ENCODE assay signal across 18 cellular contexts in genomic region chr13:35293579-35293978, GRCh38.
DNase-seq lines count a peak whose midpoint lies in the region; ATAC-seq and TF ChIP-seq lines count a peak whose summit lies in the region.
"Had no signal": no experiment of that assay in that cellular context is flagged by ENCODE, and none has a peak within 500 bp of the region (broad histone marks: within the 10 kb centered on the region; RNA-seq: fewer than 3 reads in every experiment).

No MANE protein-coding gene starts in this region.

- H2AFZ ChIP-seq in smooth muscle cell (ENCODE audit: low read depth): no peak overlapping the region
- H2AFZ ChIP-seq: GM23338 had no signal

- CTCF ChIA-PET in AG04449 (lab: Yijun Ruan, JAX): interaction anchor here (0.7 kb wide), 1 partner anchor 10 kb away, joined by 3 read pairs; no protein-coding TSS in a partner anchor

- peak overlapping the region; percentile 4 for H3K9ac ChIP-seq in SK-N-MC (ENCODE audit: insufficient read length)
- H3K9ac ChIP-seq in adipocyte (ENCODE audit: low read length): no peak overlapping the region
- no peak overlapping the region for H3K9ac ChIP-seq in smooth muscle cell (ENCODE audit: low read depth)
- H3K9ac ChIP-seq: BLaER1 treated with 17β-estradiol and CSF1 and Interleukin-3, amounts not matched to agents 10 nM and 100 nM had no signal

- H3K4me1 ChIP-seq in adipocyte (ENCODE audit: control insufficient read depth, insufficient read depth, low read length): no peaks in the 10 kb centered on the region
- peaks cover 3% of the 10 kb centered on the region for H3K4me1 ChIP-seq in smooth muscle cell (ENCODE audit: low read depth)
- H3K4me1 ChIP-seq: BE2C, HAP-1 had no signal

- DNase-seq in AG04449 (ENCODE audit: low read depth, low spot score): peak; percentile 14
- no peak for DNase-seq in SK-N-MC (ENCODE audit: low read depth, low spot score)
- DNase-seq in adipocyte (ENCODE audit: low read depth): peak; percentile 48
- DNase-seq in smooth muscle cell (lab: John Stamatoyannopoulos, UW; ENCODE audit: unreplicated experiment): no peak
- no peak for DNase-seq in stimulated activated naive CD4-positive, alpha-beta T cell treated with Interleukin-2 at 50 U/mL for 16 hours (lab: John Stamatoyannopoulos, UW)
- no peak for DNase-seq in H7
- DNase-seq: AML-193; BE2C; CD4-positive, alpha-beta T cell; CD8-positive, alpha-beta memory T cell; DMS 273 treated with DMSO at 0.1 percent for 48 hours; DMS79; GF-D8 had no signal

- no peaks in the 10 kb centered on the region for H3F3A ChIP-seq in smooth muscle cell (ENCODE audit: low read depth)

- no peak overlapping the region for H3K4me3 ChIP-seq in AG04449 (ENCODE audit: low read depth, low read length)
- H3K4me3 ChIP-seq in SK-N-MC: peak overlapping the region; percentile 7; the same call in 1 of the 2 replicates
- H3K4me3 ChIP-seq in adipocyte (ENCODE audit: low read length): no peak overlapping the region
- no peak overlapping the region for H3K4me3 ChIP-seq in smooth muscle cell
- H3K4me3 ChIP-seq in H7 (ENCODE audit: insufficient read depth, low read depth, low read length): no peak overlapping the region
- H3K4me3 ChIP-seq: BLaER1 treated with 17β-estradiol and CSF1 and Interleukin-3, amounts not matched to agents 10 nM and 100 nM; GM23338; HAP-1 had no signal

- peak overlapping the region; percentile 21 for H3K4me2 ChIP-seq in smooth muscle cell
- H3K4me2 ChIP-seq: BLaER1 treated with 17β-estradiol and CSF1 and Interleukin-3, amounts not matched to agents 10 nM and 100 nM; GM23338 had no signal

- H3K9me3 ChIP-seq in SK-N-MC (ENCODE audit: low read depth, low read length) (no peaks in the 10 kb centered on the region), adipocyte (ENCODE audit: control insufficient read depth, low read length) (no peaks in the 10 kb centered on the region), smooth muscle cell (replicated peaks; ENCODE audit: low read depth) (no peaks in the 10 kb centered on the region)
- H3K9me3 ChIP-seq: BE2C; BLaER1 treated with 17β-estradiol and CSF1 and Interleukin-3, amounts not matched to agents 10 nM and 100 nM; HAP-1 had no signal

- H3K27me3 ChIP-seq in adipocyte (replicated peaks; ENCODE audit: control insufficient read depth, insufficient read depth, low read length): no peaks in the 10 kb centered on the region
- no peaks in the 10 kb centered on the region for H3K27me3 ChIP-seq in smooth muscle cell (ENCODE audit: low read depth)
- no peaks in the 10 kb centered on the region for H3K27me3 ChIP-seq in H7 (ENCODE audit: control insufficient read depth, insufficient read depth, low read length)
- H3K27me3 ChIP-seq: BE2C; BLaER1 treated with 17β-estradiol and CSF1 and Interleukin-3, amounts not matched to agents 10 nM and 100 nM had no signal

- POLR2A ChIA-PET in AG04449 (lab: Yijun Ruan, JAX): no interaction called here

- TF ChIP-seq CTCF in AG04449 (IDR thresholded peaks at IDR 0.05; ENCODE audit: insufficient read depth, low read length, missing control alignments) (no peak), smooth muscle cell (IDR thresholded peaks at IDR 0.05; ENCODE audit: borderline replicate concordance, insufficient read depth, poor library complexity, severe bottlenecking) (no peak)

- no peaks in the 10 kb centered on the region for H3K79me2 ChIP-seq in smooth muscle cell (ENCODE audit: low read depth)

- no peaks in the 10 kb centered on the region for H3K36me3 ChIP-seq in SK-N-MC (ENCODE audit: insufficient read depth, low read length)
- H3K36me3 ChIP-seq in adipocyte (ENCODE audit: control insufficient read depth, insufficient read depth, low read length, severe bottlenecking): no peaks in the 10 kb centered on the region
- H3K36me3 ChIP-seq in smooth muscle cell (ENCODE audit: low read depth): no peaks in the 10 kb centered on the region
- H3K36me3 ChIP-seq in H7 (replicated peaks; ENCODE audit: control insufficient read depth, insufficient read depth, low read length): no peaks in the 10 kb centered on the region
- H3K36me3 ChIP-seq: BE2C; BLaER1 treated with 17β-estradiol and CSF1 and Interleukin-3, amounts not matched to agents 10 nM and 100 nM; HAP-1 had no signal

- no peak for ATAC-seq in HG03521 (IDR thresholded peaks at IDR 0.05; ENCODE audit: unreplicated experiment)
- ATAC-seq: GM23338 had no signal

- H4K20me1 ChIP-seq in smooth muscle cell (ENCODE audit: low read depth): no peaks in the 10 kb centered on the region
- H4K20me1 ChIP-seq: BLaER1 treated with 17β-estradiol and CSF1 and Interleukin-3, amounts not matched to agents 10 nM and 100 nM had no signal

- H3K27ac ChIP-seq in SK-N-MC: peak overlapping the region; percentile 79
- peak overlapping the region; percentile 37 for H3K27ac ChIP-seq in smooth muscle cell (ENCODE audit: low read depth)
- H3K27ac ChIP-seq: 22Rv1; BLaER1 treated with 17β-estradiol and CSF1 and Interleukin-3, amounts not matched to agents 10 nM and 100 nM had no signal

Comparison
In these comparisons a context has a peak if more than half of its experiments do, and no peak if none do; other contexts are left out.
1. DNase-seq: peak in AG04449 (single experiment) and adipocyte (single experiment); none in SK-N-MC (single experiment), smooth muscle cell (single experiment), stimulated activated naive CD4-positive, alpha-beta T cell treated with Interleukin-2 at 50 U/mL for 16 hours (single experiment) and H7 (single experiment).